Comparison of ENCODE assay signal across 20 cellular contexts in the genomic region with DNA sequence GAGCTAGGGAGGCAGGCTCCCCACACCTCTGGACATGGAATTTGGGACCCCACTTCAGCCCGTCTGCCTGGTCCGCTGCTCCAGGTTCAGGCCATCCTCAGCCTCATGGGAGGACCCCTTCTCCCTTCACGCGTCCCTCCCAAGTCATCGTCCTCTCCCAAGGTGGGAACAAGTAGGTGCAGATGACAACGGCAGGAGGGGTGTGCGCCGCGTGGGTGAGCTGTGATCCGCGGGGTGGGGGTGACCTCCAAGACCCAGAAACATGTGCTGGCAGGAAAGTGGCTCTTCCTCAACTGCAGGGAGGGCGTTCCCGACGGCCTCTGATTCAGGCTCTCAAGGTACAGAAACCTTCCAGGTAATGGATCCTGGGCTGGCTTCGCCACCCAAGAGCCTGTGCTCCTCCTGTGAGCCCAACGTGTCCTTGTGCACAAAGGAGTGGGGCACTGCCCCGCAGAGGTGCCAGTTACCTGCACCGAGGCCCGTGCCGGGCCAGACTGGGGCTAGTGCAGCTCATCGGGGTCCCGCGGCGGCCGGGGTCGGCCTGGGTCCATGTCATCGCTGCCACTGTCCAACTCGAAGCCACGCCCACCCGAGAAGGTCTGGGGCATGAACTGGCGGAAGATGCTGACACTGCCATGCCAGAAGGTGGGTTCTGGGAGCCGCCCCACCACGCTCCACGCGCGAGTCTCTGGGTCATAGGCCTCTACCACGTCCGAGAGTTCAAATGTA. TPM values are rescaled to one million over a fixed set of nuclear protein-coding genes. Genes with fewer than 3 reads are reported as not detected.
DNase-seq lines count a peak whose midpoint lies in the region; ATAC-seq and TF ChIP-seq lines count a peak whose summit lies in the region.
"Had no signal": no experiment of that assay in that cellular context is flagged by ENCODE, and none has a peak within 500 bp of the region (broad histone marks: within the 10 kb centered on the region; RNA-seq: fewer than 3 reads in every experiment).

No MANE protein-coding gene starts in this region.

- H3K27ac Mint-ChIP-seq in activated naive CD4-positive, alpha-beta T cell treated with anti-CD3 and anti-CD28 coated beads for 36 hours: peak overlapping the region; percentile 53

- TF ChIP-seq CTCF in esophagus muscularis mucosa (IDR thresholded peaks at IDR 0.05) (no peak), spleen (IDR thresholded peaks at IDR 0.05 in 8 of 11, conservative IDR thresholded peaks at IDR 0.05 in 3 of 11) (no peak)

- WGBS in esophagus muscularis mucosa: 87% methylated on average over 20 of the region's 38 CpGs
- 93 to 95% (median 94%) methylated on average over 23 to 38 of the region's 38 CpGs for WGBS in spleen, 5 donors

- H3K36me3 Mint-ChIP-seq in activated naive CD4-positive, alpha-beta T cell treated with anti-CD3 and anti-CD28 coated beads for 36 hours (ENCODE audit: low read depth): peaks cover 26% of the 10 kb centered on the region

- H3K27me3 Mint-ChIP-seq in activated naive CD4-positive, alpha-beta T cell treated with anti-CD3 and anti-CD28 coated beads for 36 hours (ENCODE audit: low read depth): no peaks in the 10 kb centered on the region

- H3K27me3 ChIP-seq in H7 (ENCODE audit: control insufficient read depth, insufficient read depth, low read length) (no peaks in the 10 kb centered on the region), esophagus muscularis mucosa (no peaks in the 10 kb centered on the region), spleen (replicated peaks in 1 of 7) (no peaks in the 10 kb centered on the region)

- H3K27ac ChIP-seq in esophagus muscularis mucosa (replicated peaks in 1 of 4) (peak overlapping the region in 3 of 4 donors; percentile 16 to 22 (median 17)), spleen (peak overlapping the region in 2 of 8 donors; percentile 66 to 68)
- H3K27ac ChIP-seq: A549, HL-60 had no signal

- H3K9me3 Mint-ChIP-seq in activated naive CD4-positive, alpha-beta T cell treated with anti-CD3 and anti-CD28 coated beads for 36 hours: no peaks in the 10 kb centered on the region

- no peak overlapping the region for H3K4me3 Mint-ChIP-seq in activated naive CD4-positive, alpha-beta T cell treated with anti-CD3 and anti-CD28 coated beads for 36 hours

- TF ChIP-seq EP300 in esophagus muscularis mucosa (IDR thresholded peaks at IDR 0.05): no peak

- intact Hi-C loops in activated naive CD4-positive, alpha-beta T cell treated with anti-CD3 and anti-CD28 coated beads for 36 hours (cut with micrococcal nuclease): no loop called here
- intact Hi-C loops in esophagus muscularis mucosa (cut with DNase I) (no loop called here), spleen (cut with DNase I; ENCODE audit: low total_unique reads) (no loop called here)

- no peak for DNase-seq in activated naive CD4-positive, alpha-beta T cell treated with anti-CD3 and anti-CD28 coated beads for 36 hours
- no peak for DNase-seq in activated naive CD4-positive, alpha-beta T cell treated with anti-CD3 and anti-CD28 coated beads, Interleukin-2, amount 50 U/mL, for 16 hours
- DNase-seq in H7 (peak; percentile 54), esophagus muscularis mucosa (ENCODE audit: extremely low spot score) (no peak), spleen (peak; percentile 83), Ammon's horn (ENCODE audit: low spot score) (no peak), DMS 273 (lab: John Stamatoyannopoulos, UW; ENCODE audit: unreplicated experiment) (no peak)
- DNase-seq: C1 segment of cervical spinal cord, DMS79 treated with DMSO at 0.1 percent for 48 hours, IMR-90, Karpas-422, NCI-H1436, NCI-H1930, NCI-H526, PC-3 had no signal

- H3K4me1 Mint-ChIP-seq in activated naive CD4-positive, alpha-beta T cell treated with anti-CD3 and anti-CD28 coated beads for 36 hours (ENCODE audit: low read depth): peaks cover 27% of the 10 kb centered on the region

- H3K4me3 ChIP-seq in H7 (ENCODE audit: insufficient read depth, low read depth, low read length): no peak overlapping the region
- H3K4me3 ChIP-seq in esophagus muscularis mucosa: no peak overlapping the region
- H3K4me3 ChIP-seq in spleen: no peak overlapping the region
- H3K4me3 ChIP-seq: A549 had no signal

- TF ChIP-seq POLR2A in esophagus muscularis mucosa (IDR thresholded peaks at IDR 0.05; ENCODE audit: low read depth): no peak
- TF ChIP-seq POLR2A in spleen (IDR thresholded peaks at IDR 0.05): no peak

- H3K36me3 ChIP-seq in H7 (replicated peaks; ENCODE audit: control insufficient read depth, insufficient read depth, low read length): peaks cover 34% of the 10 kb centered on the region
- peaks cover 80 to 100% (median 99%) of the 10 kb centered on the region in 4 donors for H3K36me3 ChIP-seq in esophagus muscularis mucosa
- peaks cover under 1 to 100% (median 86%) of the 10 kb centered on the region in 6 donors for H3K36me3 ChIP-seq in spleen

- H3K9me3 ChIP-seq in esophagus muscularis mucosa (no peaks in the 10 kb centered on the region), spleen (no peaks in the 10 kb centered on the region)
- H3K9me3 ChIP-seq: A549 had no signal

- no peak for ATAC-seq in HG03469 (IDR thresholded peaks at IDR 0.05; ENCODE audit: unreplicated experiment)
- ATAC-seq: A549, PC-3 had no signal

- CTCF ChIA-PET in activated naive CD4-positive, alpha-beta T cell treated with anti-CD3 and anti-CD28 coated beads for 36 hours (lab: Charles Lee): interaction anchor here (0.7 kb wide), 1 partner anchor 1102 kb away, joined by 3 read pairs; no protein-coding TSS in a partner anchor

- peaks cover 71 to 84% (median 77%) of the 10 kb centered on the region in 4 donors for H3K4me1 ChIP-seq in esophagus muscularis mucosa
- H3K4me1 ChIP-seq in spleen: peaks cover 7 to 99% (median 68%) of the 10 kb centered on the region in 6 donors
- H3K4me1 ChIP-seq: A549 had no signal

RNA-seq across cellular contexts. Expression of a gene that starts 9.6 kb away (rescaled TPM):
- total RNA-seq in activated naive CD4-positive, alpha-beta T cell treated with anti-CD3 and anti-CD28 coated beads for 36 hours: 10 to 100 TPM; 21.0 to 23.3 TPM
- total RNA-seq in H7 (2014; rRNA removed; shearing (Covaris generic)): 35.0 and 41.1 TPM in 2 replicates
- 100 to 1,000 TPM in 3 of 4 donors, 10 to 100 TPM in 1; 98.4 to 184 (median 130) TPM for total RNA-seq in esophagus muscularis mucosa
- total RNA-seq in spleen: 10 to 100 TPM; 18.5 to 41.5 (median 29.4) TPM
- 10 to 100 TPM in 1 of 3 donors, 1 to 10 TPM in 2; 5.0 to 12.0 (median 6.2) TPM for polyA plus RNA-seq in spleen

RNA-seq across cellular contexts. Expression of a gene that starts 13.2 kb away (rescaled TPM):
- 10 to 100 TPM; 15.0 to 18.3 TPM for total RNA-seq in activated naive CD4-positive, alpha-beta T cell treated with anti-CD3 and anti-CD28 coated beads for 36 hours
- total RNA-seq in H7 (2014; rRNA removed; shearing (Covaris generic)): 40.3 and 40.4 TPM in 2 replicates
- total RNA-seq in esophagus muscularis mucosa (10 to 100 TPM; 15.0 to 24.9 (median 16.4) TPM), spleen (10 to 100 TPM; 23.5 to 61.0 (median 48.0) TPM)
- 100 to 1,000 TPM in 1 of 3 donors, 10 to 100 TPM in 2; 53.1 to 131 (median 89.3) TPM for polyA plus RNA-seq in spleen

RNA-seq across cellular contexts. Expression of a gene that starts 20.5 kb away (rescaled TPM):
- 10 to 100 TPM; 10.8 to 11.3 TPM for total RNA-seq in activated naive CD4-positive, alpha-beta T cell treated with anti-CD3 and anti-CD28 coated beads for 36 hours
- 36.6 and 44.5 TPM in 2 replicates for total RNA-seq in H7 (2014; rRNA removed; shearing (Covaris generic))
- total RNA-seq in esophagus muscularis mucosa (10 to 100 TPM; 16.6 to 32.1 (median 27.9) TPM), spleen (10 to 100 TPM in 4 of 7 donors, 1 to 10 TPM in 3; 6.6 to 14.0 (median 10.5) TPM)
- polyA plus RNA-seq in spleen: 1 to 10 TPM; 3.4 to 6.0 (median 4.4) TPM

RNA-seq across cellular contexts. Expression of a gene that starts 31.6 kb away (rescaled TPM):
- 10 to 100 TPM; 27.3 to 30.9 TPM for total RNA-seq in activated naive CD4-positive, alpha-beta T cell treated with anti-CD3 and anti-CD28 coated beads for 36 hours
- total RNA-seq in H7 (2014; rRNA removed; shearing (Covaris generic)): 47.7 and 62.9 TPM in 2 replicates
- total RNA-seq in esophagus muscularis mucosa (10 to 100 TPM; 13.8 to 34.6 (median 25.0) TPM), spleen (10 to 100 TPM; 13.0 to 27.1 (median 15.5) TPM)
- 10 to 100 TPM; 21.5 to 29.1 (median 24.0) TPM for polyA plus RNA-seq in spleen

RNA-seq across cellular contexts. Expression of a gene that starts 37.9 kb away (rescaled TPM):
- total RNA-seq in activated naive CD4-positive, alpha-beta T cell treated with anti-CD3 and anti-CD28 coated beads for 36 hours: not detected
- total RNA-seq in H7 (2014; rRNA removed; shearing (Covaris generic)): 0.10 and 0.15 TPM in 2 replicates
- not detected for total RNA-seq in esophagus muscularis mucosa
- total RNA-seq in spleen: under 1 TPM; 0.13 to 0.88 (median 0.56) TPM
- under 1 TPM; 0.09 to 0.51 (median 0.33) TPM for polyA plus RNA-seq in spleen
- total RNA-seq: HT1080, IMR-90, MCF 10A, PC-3 had no signal
- polyA plus RNA-seq: A549 had no signal

Comparison
In these comparisons a context has a peak if more than half of its experiments do, and no peak if none do; other contexts are left out.
1. DNase-seq: peak in H7 (single experiment) and spleen (single experiment); none in activated naive CD4-positive, alpha-beta T cell treated with anti-CD3 and anti-CD28 coated beads for 36 hours (single experiment), activated naive CD4-positive, alpha-beta T cell treated with anti-CD3 and anti-CD28 coated beads, Interleukin-2, amount 50 U/mL, for 16 hours (single experiment), esophagus muscularis mucosa (single experiment), Ammon's horn (single experiment) and DMS 273 (single experiment).